1 cellular context compared by ENCODE assay signal in the genomic region with DNA sequence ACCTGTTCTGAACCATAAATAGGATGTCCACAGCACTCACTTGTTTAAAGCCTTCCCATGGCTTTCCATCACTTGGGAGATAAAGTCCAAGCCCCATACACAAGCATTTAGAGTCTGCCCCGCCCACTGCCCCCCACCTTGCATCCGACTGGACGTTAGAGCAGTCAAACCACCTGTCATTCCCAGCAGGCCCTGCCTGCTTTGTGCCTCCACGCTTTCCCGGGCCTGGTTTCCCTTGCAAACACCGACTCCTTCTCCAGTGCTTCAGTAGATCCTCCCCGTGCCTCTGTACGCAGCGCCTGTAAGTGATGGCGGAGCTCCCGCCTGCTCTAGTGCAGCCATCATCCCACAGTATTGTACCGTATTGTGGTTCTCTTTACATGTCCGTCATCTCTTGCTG.
TF ChIP-seq lines count a peak whose summit lies in the region.

No MANE protein-coding gene starts in this region.

TF ChIP-seq in GM23338, 12 proteins besides CTCF, POLR2A, EP300 and RAD21:
- TF ChIP-seq, protein P1, sequence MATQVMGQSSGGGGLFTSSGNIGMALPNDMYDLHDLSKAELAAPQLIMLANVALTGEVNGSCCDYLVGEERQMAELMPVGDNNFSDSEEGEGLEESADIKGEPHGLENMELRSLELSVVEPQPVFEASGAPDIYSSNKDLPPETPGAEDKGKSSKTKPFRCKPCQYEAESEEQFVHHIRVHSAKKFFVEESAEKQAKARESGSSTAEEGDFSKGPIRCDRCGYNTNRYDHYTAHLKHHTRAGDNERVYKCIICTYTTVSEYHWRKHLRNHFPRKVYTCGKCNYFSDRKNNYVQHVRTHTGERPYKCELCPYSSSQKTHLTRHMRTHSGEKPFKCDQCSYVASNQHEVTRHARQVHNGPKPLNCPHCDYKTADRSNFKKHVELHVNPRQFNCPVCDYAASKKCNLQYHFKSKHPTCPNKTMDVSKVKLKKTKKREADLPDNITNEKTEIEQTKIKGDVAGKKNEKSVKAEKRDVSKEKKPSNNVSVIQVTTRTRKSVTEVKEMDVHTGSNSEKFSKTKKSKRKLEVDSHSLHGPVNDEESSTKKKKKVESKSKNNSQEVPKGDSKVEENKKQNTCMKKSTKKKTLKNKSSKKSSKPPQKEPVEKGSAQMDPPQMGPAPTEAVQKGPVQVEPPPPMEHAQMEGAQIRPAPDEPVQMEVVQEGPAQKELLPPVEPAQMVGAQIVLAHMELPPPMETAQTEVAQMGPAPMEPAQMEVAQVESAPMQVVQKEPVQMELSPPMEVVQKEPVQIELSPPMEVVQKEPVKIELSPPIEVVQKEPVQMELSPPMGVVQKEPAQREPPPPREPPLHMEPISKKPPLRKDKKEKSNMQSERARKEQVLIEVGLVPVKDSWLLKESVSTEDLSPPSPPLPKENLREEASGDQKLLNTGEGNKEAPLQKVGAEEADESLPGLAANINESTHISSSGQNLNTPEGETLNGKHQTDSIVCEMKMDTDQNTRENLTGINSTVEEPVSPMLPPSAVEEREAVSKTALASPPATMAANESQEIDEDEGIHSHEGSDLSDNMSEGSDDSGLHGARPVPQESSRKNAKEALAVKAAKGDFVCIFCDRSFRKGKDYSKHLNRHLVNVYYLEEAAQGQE (IDR thresholded peaks at IDR 0.05; ENCODE audit: unreplicated experiment), result no peak
- TF ChIP-seq POLR2AphosphoS5 (IDR thresholded peaks at IDR 0.05; ENCODE audit: low read depth) (no peak), CREB1 (CRISPR knock-in tag; IDR thresholded peaks at IDR 0.05; ENCODE audit: low read depth) (no peak), NANOG (IDR thresholded peaks at IDR 0.05; ENCODE audit: borderline replicate concordance) (no peak), EZH2phosphoT487 (IDR thresholded peaks at IDR 0.05; ENCODE audit: unreplicated experiment) (no peak), JUNB (IDR thresholded peaks at IDR 0.05; ENCODE audit: unreplicated experiment) (no peak)
- TF ChIP-seq, protein P2, sequence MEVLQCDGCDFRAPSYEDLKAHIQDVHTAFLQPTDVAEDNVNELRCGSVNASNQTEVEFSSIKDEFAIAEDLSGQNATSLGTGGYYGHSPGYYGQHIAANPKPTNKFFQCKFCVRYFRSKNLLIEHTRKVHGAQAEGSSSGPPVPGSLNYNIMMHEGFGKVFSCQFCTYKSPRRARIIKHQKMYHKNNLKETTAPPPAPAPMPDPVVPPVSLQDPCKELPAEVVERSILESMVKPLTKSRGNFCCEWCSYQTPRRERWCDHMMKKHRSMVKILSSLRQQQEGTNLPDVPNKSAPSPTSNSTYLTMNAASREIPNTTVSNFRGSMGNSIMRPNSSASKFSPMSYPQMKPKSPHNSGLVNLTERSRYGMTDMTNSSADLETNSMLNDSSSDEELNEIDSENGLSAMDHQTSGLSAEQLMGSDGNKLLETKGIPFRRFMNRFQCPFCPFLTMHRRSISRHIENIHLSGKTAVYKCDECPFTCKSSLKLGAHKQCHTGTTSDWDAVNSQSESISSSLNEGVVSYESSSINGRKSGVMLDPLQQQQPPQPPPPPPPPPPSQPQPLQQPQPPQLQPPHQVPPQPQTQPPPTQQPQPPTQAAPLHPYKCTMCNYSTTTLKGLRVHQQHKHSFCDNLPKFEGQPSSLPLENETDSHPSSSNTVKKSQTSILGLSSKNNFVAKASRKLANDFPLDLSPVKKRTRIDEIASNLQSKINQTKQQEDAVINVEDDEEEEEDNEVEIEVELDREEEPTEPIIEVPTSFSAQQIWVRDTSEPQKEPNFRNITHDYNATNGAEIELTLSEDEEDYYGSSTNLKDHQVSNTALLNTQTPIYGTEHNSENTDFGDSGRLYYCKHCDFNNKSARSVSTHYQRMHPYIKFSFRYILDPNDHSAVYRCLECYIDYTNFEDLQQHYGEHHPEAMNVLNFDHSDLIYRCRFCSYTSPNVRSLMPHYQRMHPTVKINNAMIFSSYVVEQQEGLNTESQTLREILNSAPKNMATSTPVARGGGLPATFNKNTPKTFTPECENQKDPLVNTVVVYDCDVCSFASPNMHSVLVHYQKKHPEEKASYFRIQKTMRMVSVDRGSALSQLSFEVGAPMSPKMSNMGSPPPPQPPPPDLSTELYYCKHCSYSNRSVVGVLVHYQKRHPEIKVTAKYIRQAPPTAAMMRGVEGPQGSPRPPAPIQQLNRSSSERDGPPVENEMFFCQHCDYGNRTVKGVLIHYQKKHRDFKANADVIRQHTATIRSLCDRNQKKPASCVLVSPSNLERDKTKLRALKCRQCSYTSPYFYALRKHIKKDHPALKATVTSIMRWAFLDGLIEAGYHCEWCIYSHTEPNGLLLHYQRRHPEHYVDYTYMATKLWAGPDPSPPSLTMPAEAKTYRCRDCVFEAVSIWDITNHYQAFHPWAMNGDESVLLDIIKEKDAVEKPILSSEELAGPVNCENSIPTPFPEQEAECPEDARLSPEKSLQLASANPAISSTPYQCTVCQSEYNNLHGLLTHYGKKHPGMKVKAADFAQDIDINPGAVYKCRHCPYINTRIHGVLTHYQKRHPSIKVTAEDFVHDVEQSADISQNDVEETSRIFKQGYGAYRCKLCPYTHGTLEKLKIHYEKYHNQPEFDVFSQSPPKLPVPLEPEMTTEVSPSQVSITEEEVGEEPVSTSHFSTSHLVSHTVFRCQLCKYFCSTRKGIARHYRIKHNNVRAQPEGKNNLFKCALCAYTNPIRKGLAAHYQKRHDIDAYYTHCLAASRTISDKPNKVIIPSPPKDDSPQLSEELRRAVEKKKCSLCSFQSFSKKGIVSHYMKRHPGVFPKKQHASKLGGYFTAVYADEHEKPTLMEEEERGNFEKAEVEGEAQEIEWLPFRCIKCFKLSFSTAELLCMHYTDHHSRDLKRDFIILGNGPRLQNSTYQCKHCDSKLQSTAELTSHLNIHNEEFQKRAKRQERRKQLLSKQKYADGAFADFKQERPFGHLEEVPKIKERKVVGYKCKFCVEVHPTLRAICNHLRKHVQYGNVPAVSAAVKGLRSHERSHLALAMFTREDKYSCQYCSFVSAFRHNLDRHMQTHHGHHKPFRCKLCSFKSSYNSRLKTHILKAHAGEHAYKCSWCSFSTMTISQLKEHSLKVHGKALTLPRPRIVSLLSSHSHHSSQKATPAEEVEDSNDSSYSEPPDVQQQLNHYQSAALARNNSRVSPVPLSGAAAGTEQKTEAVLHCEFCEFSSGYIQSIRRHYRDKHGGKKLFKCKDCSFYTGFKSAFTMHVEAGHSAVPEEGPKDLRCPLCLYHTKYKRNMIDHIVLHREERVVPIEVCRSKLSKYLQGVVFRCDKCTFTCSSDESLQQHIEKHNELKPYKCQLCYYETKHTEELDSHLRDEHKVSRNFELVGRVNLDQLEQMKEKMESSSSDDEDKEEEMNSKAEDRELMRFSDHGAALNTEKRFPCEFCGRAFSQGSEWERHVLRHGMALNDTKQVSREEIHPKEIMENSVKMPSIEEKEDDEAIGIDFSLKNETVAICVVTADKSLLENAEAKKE (CRISPR knock-in tag; IDR thresholded peaks at IDR 0.05), result no peak
